ENCODE assay signal across 9 cellular contexts in the genomic region with DNA sequence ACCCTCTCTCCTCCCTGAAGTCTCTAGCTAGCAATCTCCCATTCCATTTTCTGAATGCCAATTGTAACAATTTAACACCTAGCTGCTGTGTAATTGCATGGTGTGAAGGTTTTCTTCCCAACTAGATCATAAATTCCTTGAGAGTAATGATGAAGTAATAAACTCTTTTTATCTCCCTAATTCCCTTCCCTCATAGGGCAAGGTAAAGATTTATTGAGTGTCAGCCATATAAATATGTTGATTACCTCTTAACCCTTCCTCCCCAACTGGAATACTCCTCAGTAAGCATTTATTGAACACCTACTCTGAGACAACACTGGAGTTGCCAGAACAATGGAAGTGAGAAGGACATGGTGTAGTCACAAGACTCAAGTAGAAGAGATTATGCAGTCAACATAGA.
"Had no signal": no experiment of that assay in that cellular context is flagged by ENCODE, and none has a peak within 500 bp of the region (broad histone marks: within the 10 kb centered on the region; RNA-seq: fewer than 3 reads in every experiment).

No MANE protein-coding gene starts in this region.

- H3K27me3 Mint-ChIP-seq: IgD-negative memory B cell had no signal

- ATAC-seq: GM23338, HepG2 had no signal

- H3K9me3 Mint-ChIP-seq: GM23338 had no signal

- H3K4me3 Mint-ChIP-seq: GM23338, H9, IgD-negative memory B cell had no signal

- H3K4me3 ChIP-seq: GM23338 had no signal

- FAIRE-seq: H1, H54, HepG2, HTR-8/SVneo had no signal

- H3K27ac Mint-ChIP-seq: GM23338, H9, IgD-negative memory B cell had no signal

- H3K4me1 Mint-ChIP-seq: H9, IgD-negative memory B cell had no signal

- DNase-seq: H9, HCEC 1CT, KBM-7 had no signal
